ENCODE assay signal across 23 cellular contexts in the genomic region with DNA sequence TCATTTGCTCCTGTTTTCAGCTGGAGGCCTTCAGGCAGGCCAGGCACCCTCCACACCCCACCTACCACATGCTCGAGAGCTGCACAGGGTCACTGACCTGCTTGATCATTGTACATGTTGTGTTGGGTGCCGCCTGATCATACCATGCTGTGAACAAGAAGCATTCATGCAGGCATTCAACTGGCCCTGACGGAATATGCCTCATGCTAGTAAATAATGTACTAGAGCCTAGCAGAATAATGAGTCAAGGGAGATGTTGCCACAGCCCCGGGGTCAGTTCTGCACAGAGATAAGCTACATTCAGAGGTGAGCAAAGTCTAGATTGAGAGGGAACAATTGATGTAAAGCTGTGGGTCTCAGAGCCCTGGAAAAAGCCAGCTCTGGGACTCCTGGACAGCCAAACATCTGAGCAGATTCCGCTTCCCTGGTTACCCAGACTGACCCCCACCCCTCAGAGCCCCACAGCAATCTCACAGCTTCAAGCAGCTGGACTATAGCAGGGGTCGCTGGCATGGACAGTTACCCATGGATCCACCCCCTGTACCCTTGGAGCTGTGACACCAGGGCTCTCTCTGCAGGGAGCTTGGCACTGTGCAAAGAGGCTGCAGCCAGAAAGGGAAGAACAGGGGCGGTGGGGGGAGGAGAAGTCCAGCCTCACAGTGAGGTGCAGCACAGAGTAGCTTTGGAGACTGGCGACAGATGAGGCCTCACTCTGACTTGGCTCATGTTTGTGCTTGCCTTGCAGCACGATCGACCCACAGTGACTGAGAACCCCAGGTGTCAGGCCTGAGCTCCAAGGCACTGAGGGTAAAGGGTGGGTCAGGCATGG.
DNase-seq lines count a peak whose midpoint lies in the region; ATAC-seq, FAIRE-seq and TF ChIP-seq lines count a peak whose summit lies in the region.
"Had no signal": no experiment of that assay in that cellular context is flagged by ENCODE, and none has a peak within 500 bp of the region (broad histone marks: within the 10 kb centered on the region; RNA-seq: fewer than 3 reads in every experiment).

No MANE protein-coding gene starts in this region.

- 49 to 68% (median 58%) methylated on average over 10 of the region's 10 CpGs for WGBS in small intestine, 3 donors
- WGBS in thyroid gland, 2 donors, result 74 to 80% methylated on average over 8 to 10 of the region's 10 CpGs

- intact Hi-C loops in Right ventricle myocardium inferior (cut with DNase I) (no loop called here), cardiac septum (cut with DNase I) (no loop called here), thyroid gland (cut with DNase I) (no loop called here)

- H3K36me3 ChIP-seq in bronchial epithelial cell (ENCODE audit: control insufficient read depth, insufficient read depth, low read length) (no peaks in the 10 kb centered on the region), small intestine (ENCODE audit: control insufficient read depth in 2 of 2, insufficient read depth in 2 of 2, low read length in 2 of 2) (no peaks in the 10 kb centered on the region), thyroid gland (no peaks in the 10 kb centered on the region)
- H3K36me3 ChIP-seq: cardiac muscle cell, vagina had no signal

- H3K27me3 ChIP-seq in bronchial epithelial cell (ENCODE audit: control insufficient read depth, insufficient read depth, low read length) (peaks cover 10% of the 10 kb centered on the region), small intestine (ENCODE audit: control insufficient read depth in 2 of 2, insufficient read depth in 2 of 2, low read length in 2 of 2) (peaks cover 0 to 3% of the 10 kb centered on the region in 2 donors), thyroid gland (no peaks in the 10 kb centered on the region)
- H3K27me3 ChIP-seq: cardiac muscle cell, dorsolateral prefrontal cortex, vagina had no signal

- H3K4me1 ChIP-seq in small intestine (ENCODE audit: control insufficient read depth in 2 of 2, insufficient read depth in 1 of 2, low read depth in 1 of 2, low read length in 1 of 2), result no peaks in the 10 kb centered on the region
- no peaks in the 10 kb centered on the region for H3K4me1 ChIP-seq in thyroid gland
- H3K4me1 ChIP-seq: vagina had no signal

- ATAC-seq in Right ventricle myocardium inferior (peak; percentile 73), left lobe of liver (peak; percentile 30)
- ATAC-seq: HCT116 had no signal

- TF ChIP-seq CTCF in bronchial epithelial cell (IDR thresholded peaks at IDR 0.05; ENCODE audit: insufficient read depth, low read length, severe bottlenecking) (no peak), thyroid gland (IDR thresholded peaks at IDR 0.05) (no peak)

- H3K27ac ChIP-seq in small intestine (ENCODE audit: low read depth in 1 of 2, low read length in 1 of 2) (no peak overlapping the region), thyroid gland (no peak overlapping the region)
- H3K27ac ChIP-seq: C4-2B, cardiac muscle cell, epithelial cell of prostate, vagina had no signal

- H3K4me1 Mint-ChIP-seq in activated T-cell treated with anti-CD3 and anti-CD28 coated beads, Interleukin-2, amount 50 U/mL, for 24 hours (ENCODE audit: low read depth), result no peaks in the 10 kb centered on the region
- H3K4me1 Mint-ChIP-seq: IgD-negative memory B cell had no signal

- peaks cover under 1% of the 10 kb centered on the region for H3K27me3 Mint-ChIP-seq in activated T-cell treated with anti-CD3 and anti-CD28 coated beads, Interleukin-2, amount 50 U/mL, for 24 hours
- H3K27me3 Mint-ChIP-seq: IgD-negative memory B cell had no signal

- peak; percentile 50 for FAIRE-seq in bronchial epithelial cell (lab: Jason Lieb, UNC)
- no peak for FAIRE-seq in small intestine (lab: Jason Lieb, UNC)
- FAIRE-seq: frontal cortex had no signal

- no peaks in the 10 kb centered on the region for H3K9me3 ChIP-seq in small intestine (ENCODE audit: control insufficient read depth, low read depth)
- H3K9me3 ChIP-seq in thyroid gland, result no peaks in the 10 kb centered on the region
- H3K9me3 ChIP-seq: vagina had no signal

- H3K9me3 Mint-ChIP-seq in activated T-cell treated with anti-CD3 and anti-CD28 coated beads, Interleukin-2, amount 50 U/mL, for 24 hours, result no peaks in the 10 kb centered on the region
- H3K9me3 Mint-ChIP-seq: activated T-helper 2 cell treated with anti-CD3 and anti-CD28 coated beads, Interferon-gamma antibody, Interleukin-2, Interleukin-4, amounts not matched to agents 10 μg/mL and 5 μg/mL and 100 μg/mL, durations not matched to agents 14 hours and 24 hours and 36 hours had no signal

- H3K36me3 Mint-ChIP-seq in activated T-cell treated with anti-CD3 and anti-CD28 coated beads, Interleukin-2, amount 50 U/mL, for 24 hours (ENCODE audit: low read depth), result no peaks in the 10 kb centered on the region
- H3K36me3 Mint-ChIP-seq: IgD-negative memory B cell had no signal

- no peak overlapping the region for H3K4me3 Mint-ChIP-seq in activated T-cell treated with anti-CD3 and anti-CD28 coated beads, Interleukin-2, amount 50 U/mL, for 24 hours

- no peak for TF ChIP-seq POLR2A in thyroid gland (IDR thresholded peaks at IDR 0.05)

- no peak for DNase-seq in Right ventricle myocardium inferior (ENCODE audit: missing footprints)
- no peak for DNase-seq in cardiac septum (ENCODE audit: low spot score)
- DNase-seq in bronchial epithelial cell (ENCODE audit: low read depth), result no peak
- DNase-seq in left lobe of liver (ENCODE audit: low spot score), result no peak
- DNase-seq in small intestine, result peak; percentile 12
- DNase-seq in ureter (ENCODE audit: low spot score), result no peak
- no peak for DNase-seq in activated T-cell treated with anti-CD3 and anti-CD28 coated beads, Interleukin-2, amount 50 U/mL, for 24 hours
- DNase-seq in thyroid gland, result no peak
- DNase-seq: activated CD4-positive, CD25-positive, alpha-beta regulatory T cell treated with anti-CD3 and anti-CD28 coated beads, Interleukin-2, amount 50 U/mL, for 72 hours; DMS53; NCI-H2081; NCI-H510A treated with DMSO at 0.1 percent for 48 hours; stimulated activated CD4-positive, alpha-beta T cell treated with anti-CD3 and anti-CD28 coated beads, Interleukin-4, amount 100 ng/mL, for 4 hours; SW 1271 had no signal

- H3K27ac Mint-ChIP-seq in activated T-cell treated with anti-CD3 and anti-CD28 coated beads, Interleukin-2, amount 50 U/mL, for 24 hours, result no peak overlapping the region
- H3K27ac Mint-ChIP-seq: activated T-helper 2 cell treated with anti-CD3 and anti-CD28 coated beads, Interferon-gamma antibody, Interleukin-2, Interleukin-4, amounts not matched to agents 10 μg/mL and 5 μg/mL and 100 μg/mL, durations not matched to agents 14 hours and 24 hours and 36 hours; IgD-negative memory B cell had no signal

- no peak overlapping the region for H3K4me3 ChIP-seq in bronchial epithelial cell (ENCODE audit: low read depth, low read length)
- H3K4me3 ChIP-seq in small intestine (ENCODE audit: low read depth in 1 of 2, low read length in 2 of 2), result no peak overlapping the region
- no peak overlapping the region for H3K4me3 ChIP-seq in thyroid gland (replicated peaks in 1 of 3)
- H3K4me3 ChIP-seq: cardiac muscle cell, dorsolateral prefrontal cortex, vagina had no signal
